In genomic region chr16:4920826-4921225, GRCh38 we compare ENCODE assay signal across 22 cellular contexts. TPM values are rescaled to one million over a fixed set of nuclear protein-coding genes. Genes with fewer than 3 reads are reported as not detected.
"Had no signal": no experiment of that assay in that cellular context is flagged by ENCODE, and none has a peak within 500 bp of the region (broad histone marks: within the 10 kb centered on the region; RNA-seq: fewer than 3 reads in every experiment).

No MANE protein-coding gene starts in this region.

- H3K9ac ChIP-seq: KMS-11 had no signal

- ATAC-seq: activated T-helper 17 cell treated with anti-CD3 and anti-CD28 coated beads, Interleukin-2, amount 50 U/mL, for 72 hours; WTC11 had no signal

- H3K4me3 ChIP-seq: cardiac muscle cell, Peyer's patch had no signal

- H3K27me3 ChIP-seq: cardiac muscle cell, Peyer's patch had no signal

- H3K36me3 ChIP-seq: brain microvascular endothelial cell, cardiac muscle cell, Peyer's patch had no signal

- DNase-seq: activated CD4-positive, alpha-beta T cell treated with anti-CD3 and anti-CD28 coated beads for 48 hours; activated CD4-positive, alpha-beta T cell treated with anti-CD3 and anti-CD28 coated beads, Interleukin-2, amount 50 U/mL, for 48 hours; activated CD4-positive, CD25-positive, alpha-beta regulatory T cell treated with anti-CD3 and anti-CD28 coated beads, Interleukin-2, amount 50 U/mL, for 72 hours; activated gamma-delta T cell; activated naive CD4-positive, alpha-beta T cell treated with anti-CD3 and anti-CD28 coated beads for 36 hours; activated T-cell treated with anti-CD3 and anti-CD28 coated beads for 4 hours; activated T-cell treated with anti-CD3 and anti-CD28 coated beads, Interleukin-2, amount 50 U/mL, for 48 hours; brain microvascular endothelial cell; NCI-H1105; NCI-H146; NCI-H187 treated with DMSO at 0.1 percent for 48 hours; NCI-H2081 treated with DMSO at 0.1 percent for 48 hours; NCI-H446; NCI-H524; Peyer's patch; SHP77 treated with DMSO at 0.1 percent for 48 hours had no signal

- H3K4me2 ChIP-seq: KMS-11 had no signal

- H3K27ac ChIP-seq: brain microvascular endothelial cell, cardiac muscle cell, KMS-11, Peyer's patch had no signal

- H3K9me3 ChIP-seq: Peyer's patch had no signal

RNA-seq across cellular contexts. Expression of gene PPL, which starts 16.1 kb away (rescaled TPM):
- total RNA-seq: activated CD8-positive, alpha-beta memory T cell treated with anti-CD3 and anti-CD28 coated beads for 36 hours; activated T-helper 17 cell treated with anti-CD3 and anti-CD28 coated beads, Interleukin-2, amount 50 U/mL, for 72 hours had no signal

RNA-seq across cellular contexts. Expression of gene SEC14L5, which starts 37.3 kb away (rescaled TPM):
- total RNA-seq: activated CD8-positive, alpha-beta memory T cell treated with anti-CD3 and anti-CD28 coated beads for 36 hours; activated naive CD4-positive, alpha-beta T cell treated with anti-CD3 and anti-CD28 coated beads for 36 hours; MCF 10A had no signal
- polyA plus RNA-seq: cardiac muscle cell had no signal
